ENCODE assay signal across 8 cellular contexts in genomic region chr14:62162998-62163589, GRCh38.
DNase-seq lines count a peak whose midpoint lies in the region; ATAC-seq and TF ChIP-seq lines count a peak whose summit lies in the region.

No MANE protein-coding gene starts in this region.

- H3K9me2 ChIP-seq in Loucy (replicated peaks; ENCODE audit: low read depth, low read length) = no peaks in the 10 kb centered on the region

- no peak overlapping the region for H2BK5ac ChIP-seq in neuronal stem cell (ENCODE audit: low read length)

- H4K91ac ChIP-seq in neuronal stem cell (ENCODE audit: low read depth, low read length, poor library complexity) = no peak overlapping the region

- no peak overlapping the region for H3K18ac ChIP-seq in neuronal stem cell (ENCODE audit: low read length)

- no peaks in the 10 kb centered on the region for H3F3A ChIP-seq in Loucy (ENCODE audit: low read depth)

- DNase-seq in DMS53 treated with DMSO at 0.1 percent for 48 hours (lab: John Stamatoyannopoulos, UW; ENCODE audit: unreplicated experiment) = peak; percentile 16
- peak; percentile 22 for DNase-seq in SK-N-DZ (ENCODE audit: low spot score)
- DNase-seq in fibroblast of pulmonary artery (ENCODE audit: low read depth) = peak; percentile 67
- peak; percentile 48 for DNase-seq in neuronal stem cell (ENCODE audit: low spot score)
- no peak for DNase-seq in activated naive CD4-positive, alpha-beta T cell treated with Interleukin-2 at 50 U/mL for 16 hours

- no peak overlapping the region for H3K23ac ChIP-seq in neuronal stem cell (ENCODE audit: low read depth, low read length, poor library complexity)

- no peak overlapping the region for H2AK5ac ChIP-seq in neuronal stem cell (ENCODE audit: low read depth, low read length)

- H4K8ac ChIP-seq in neuronal stem cell (ENCODE audit: low read depth, low read length) = no peak overlapping the region

- H3K36me3 ChIP-seq in Loucy (ENCODE audit: insufficient read depth, low read length) = no peaks in the 10 kb centered on the region
- H3K36me3 ChIP-seq in neuronal stem cell (replicated peaks in 1 of 2; ENCODE audit: control insufficient read depth in 2 of 2, insufficient read depth in 2 of 2, low read length in 2 of 2) = no peaks in the 10 kb centered on the region

- H3K79me2 ChIP-seq in Loucy (ENCODE audit: insufficient read depth, low read length) = no peaks in the 10 kb centered on the region

- no peaks in the 10 kb centered on the region for H4K20me1 ChIP-seq in Loucy (ENCODE audit: insufficient read depth, low read length, poor library complexity, severe bottlenecking)

- no peak overlapping the region for H3K4ac ChIP-seq in neuronal stem cell (ENCODE audit: low read length)

- H3K4me3 ChIP-seq in Loucy (ENCODE audit: low read length, poor library complexity, severe bottlenecking) = no peak overlapping the region
- no peak overlapping the region for H3K4me3 ChIP-seq in fibroblast of pulmonary artery (replicated peaks; ENCODE audit: low read depth, low read length)
- H3K4me3 ChIP-seq in neuronal stem cell (ENCODE audit: low read length in 2 of 2) = no peak overlapping the region

- no peaks in the 10 kb centered on the region for H3K79me1 ChIP-seq in neuronal stem cell (ENCODE audit: low read depth, low read length)

- peaks cover 6% of the 10 kb centered on the region for H3K4me1 ChIP-seq in Loucy (ENCODE audit: insufficient read depth, low read length, poor library complexity, severe bottlenecking)
- H3K4me1 ChIP-seq in neuronal stem cell (ENCODE audit: control insufficient read depth in 2 of 2, insufficient read depth in 1 of 2, low read depth in 1 of 2, low read length in 2 of 2) = no peaks in the 10 kb centered on the region

- H2AFZ ChIP-seq in Loucy (ENCODE audit: low read length) (no peak overlapping the region), neuronal stem cell (ENCODE audit: low read length) (no peak overlapping the region)

- no peak overlapping the region for H3K14ac ChIP-seq in neuronal stem cell (ENCODE audit: low read length)

- no peak overlapping the region for H2BK120ac ChIP-seq in neuronal stem cell (ENCODE audit: low read depth, low read length)

- H2BK12ac ChIP-seq in neuronal stem cell (ENCODE audit: low read length) = no peak overlapping the region

- TF ChIP-seq CTCF in Loucy (conservative IDR thresholded peaks at IDR 0.05; ENCODE audit: low read length) (peak; percentile 93), fibroblast of pulmonary artery (IDR thresholded peaks at IDR 0.05; ENCODE audit: low read length, missing control alignments) (peak; percentile 93)

- H3K4me2 ChIP-seq in Loucy (ENCODE audit: low read depth, low read length, poor library complexity, severe bottlenecking) = no peak overlapping the region
- no peak overlapping the region for H3K4me2 ChIP-seq in neuronal stem cell (ENCODE audit: insufficient read depth, low read length, poor library complexity, severe bottlenecking)

- H3K9ac ChIP-seq in Loucy (ENCODE audit: low read depth, low read length, poor library complexity, severe bottlenecking) (no peak overlapping the region), neuronal stem cell (ENCODE audit: low read depth, low read length, poor library complexity) (no peak overlapping the region)

- no peaks in the 10 kb centered on the region for H3K27me3 ChIP-seq in Loucy (ENCODE audit: insufficient read depth, low read length, poor library complexity, severe bottlenecking)
- H3K27me3 ChIP-seq in neuronal stem cell (ENCODE audit: control insufficient read depth in 3 of 3, insufficient read depth in 3 of 3, low read depth in 1 of 3, low read length in 3 of 3) = peaks cover 0 to 2% (median 0%) of the 10 kb centered on the region in 3 experiments

- no CpG with 5 or more reads among the region's 8 CpGs for WGBS in neuronal stem cell (ENCODE audit: extremely low coverage in 2 of 2, insufficient read length in 2 of 2, insufficient replicate concordance in 1 of 2), 2 donors

- H3K27ac ChIP-seq in neuronal stem cell (replicated peaks; ENCODE audit: low read length) = no peak overlapping the region

- no peaks in the 10 kb centered on the region for H3K9me3 ChIP-seq in Loucy (ENCODE audit: insufficient read depth, low read depth, low read length)
- H3K9me3 ChIP-seq in neuronal stem cell (replicated peaks in 1 of 2; ENCODE audit: control insufficient read depth in 2 of 2, insufficient read depth in 1 of 2, low read depth in 1 of 2, low read length in 2 of 2) = no peaks in the 10 kb centered on the region

- no peak overlapping the region for H2BK15ac ChIP-seq in neuronal stem cell (ENCODE audit: low read length)

- ATAC-seq in GM19395 (IDR thresholded peaks at IDR 0.05; ENCODE audit: unreplicated experiment) (peak; percentile 76), HG02970 (IDR thresholded peaks at IDR 0.05; ENCODE audit: low FRiP score, unreplicated experiment) (no peak)
